In the genomic region with DNA sequence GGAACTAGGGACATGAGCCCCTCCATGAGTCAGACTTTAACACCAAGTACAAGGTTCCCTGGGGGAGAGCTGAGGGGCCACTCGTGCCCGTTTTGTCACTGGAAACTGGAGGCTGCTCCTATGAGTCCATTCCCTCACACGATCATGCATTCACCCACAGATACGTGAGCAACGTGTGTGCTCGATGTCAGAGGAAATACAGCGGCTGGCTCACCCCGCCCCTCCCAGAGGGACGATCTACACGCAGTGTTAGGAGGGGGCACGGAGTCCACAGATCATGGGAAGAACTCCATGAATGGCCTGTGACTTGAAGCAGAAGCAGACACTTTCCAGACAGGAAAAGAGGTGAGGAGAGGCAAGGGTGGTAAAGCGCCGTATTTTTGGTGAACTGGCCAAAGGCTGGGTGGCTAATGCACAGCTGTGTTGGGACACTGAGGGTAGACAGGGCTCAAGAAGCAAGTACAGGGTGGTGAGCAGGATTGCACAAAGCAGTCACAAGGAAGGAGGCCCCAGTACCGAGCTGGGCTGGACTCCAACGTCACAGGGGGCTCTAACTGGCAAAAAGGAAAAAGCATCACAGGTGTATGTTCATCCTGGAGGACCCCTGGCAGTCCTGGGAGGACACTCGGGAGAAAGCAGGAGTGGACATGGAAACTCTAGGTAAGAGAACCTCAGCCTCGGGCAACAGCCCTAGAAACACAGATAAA, we compare ENCODE assay signal across 1 cellular context.
A peak's percentile ranks its signal among the peaks of the same experiment; 100 is the strongest.
TF ChIP-seq lines count a peak whose summit lies in the region.

No MANE protein-coding gene starts in this region.

TF ChIP-seq in HepG2, 621 proteins besides CTCF, POLR2A, EP300 and RAD21 (continued from another document and continues in another):
- TF ChIP-seq, protein P1, sequence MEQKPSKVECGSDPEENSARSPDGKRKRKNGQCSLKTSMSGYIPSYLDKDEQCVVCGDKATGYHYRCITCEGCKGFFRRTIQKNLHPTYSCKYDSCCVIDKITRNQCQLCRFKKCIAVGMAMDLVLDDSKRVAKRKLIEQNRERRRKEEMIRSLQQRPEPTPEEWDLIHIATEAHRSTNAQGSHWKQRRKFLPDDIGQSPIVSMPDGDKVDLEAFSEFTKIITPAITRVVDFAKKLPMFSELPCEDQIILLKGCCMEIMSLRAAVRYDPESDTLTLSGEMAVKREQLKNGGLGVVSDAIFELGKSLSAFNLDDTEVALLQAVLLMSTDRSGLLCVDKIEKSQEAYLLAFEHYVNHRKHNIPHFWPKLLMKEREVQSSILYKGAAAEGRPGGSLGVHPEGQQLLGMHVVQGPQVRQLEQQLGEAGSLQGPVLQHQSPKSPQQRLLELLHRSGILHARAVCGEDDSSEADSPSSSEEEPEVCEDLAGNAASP (CRISPR knock-in tag; IDR thresholded peaks at IDR 0.05; ENCODE audit: borderline replicate concordance) = no peak
- TF ChIP-seq ZNF567 (CRISPR knock-in tag; IDR thresholded peaks at IDR 0.05; ENCODE audit: borderline replicate concordance) (no peak), HOXA7 (CRISPR knock-in tag; IDR thresholded peaks at IDR 0.05) (no peak), MYC (CRISPR knock-in tag; IDR thresholded peaks at IDR 0.05; ENCODE audit: borderline replicate concordance) (peak; percentile 63; the same call in 1 of the 2 replicates), NFYC (CRISPR knock-in tag; IDR thresholded peaks at IDR 0.05) (no peak), ZNF543 (CRISPR knock-in tag; IDR thresholded peaks at IDR 0.05) (no peak; the same call in 1 of the 2 replicates), SMAD9 (CRISPR knock-in tag; IDR thresholded peaks at IDR 0.05) (no peak), SAFB2 (CRISPR knock-in tag; IDR thresholded peaks at IDR 0.05; ENCODE audit: borderline replicate concordance, low read depth) (no peak; the same call in 1 of the 2 replicates), ZNF235 (CRISPR knock-in tag; IDR thresholded peaks at IDR 0.05; ENCODE audit: borderline replicate concordance) (peak; percentile 69; the same call in 1 of the 2 replicates), ERF (CRISPR knock-in tag; IDR thresholded peaks at IDR 0.05) (no peak; the same call in 1 of the 2 replicates), ZNF652 (CRISPR knock-in tag; IDR thresholded peaks at IDR 0.05; ENCODE audit: borderline replicate concordance, low read depth) (no peak), PAF1 (CRISPR knock-in tag; IDR thresholded peaks at IDR 0.05) (no peak), KDM3A (CRISPR knock-in tag; IDR thresholded peaks at IDR 0.05; ENCODE audit: low read depth) (no peak), RELA (CRISPR knock-in tag; IDR thresholded peaks at IDR 0.05) (no peak), AGO2 (optimal IDR thresholded peaks at IDR 0.05; ENCODE audit: low read depth, low read length) (no peak), ZSCAN25 (CRISPR knock-in tag; IDR thresholded peaks at IDR 0.05) (no peak), ZSCAN22 (CRISPR knock-in tag; IDR thresholded peaks at IDR 0.05) (no peak; the same call in 1 of the 2 replicates), FOXO1 (CRISPR knock-in tag; IDR thresholded peaks at IDR 0.05) (no peak; the same call in 1 of the 2 replicates), ARNTL (CRISPR knock-in tag; IDR thresholded peaks at IDR 0.05) (peak; percentile 15; the same call in 1 of the 2 replicates), GZF1 (CRISPR knock-in tag; IDR thresholded peaks at IDR 0.05) (no peak), NFIB (CRISPR knock-in tag; IDR thresholded peaks at IDR 0.05; ENCODE audit: borderline replicate concordance) (no peak), MAF1 (CRISPR knock-in tag; IDR thresholded peaks at IDR 0.05; ENCODE audit: borderline replicate concordance) (no peak), ZNF839 (CRISPR knock-in tag; IDR thresholded peaks at IDR 0.05; ENCODE audit: borderline replicate concordance) (no peak), PCBP1 (IDR thresholded peaks at IDR 0.05; ENCODE audit: borderline replicate concordance, low read depth, low read length) (no peak), RFX1 (IDR thresholded peaks at IDR 0.05) (no peak), NFE2L1 (CRISPR knock-in tag; IDR thresholded peaks at IDR 0.05; ENCODE audit: borderline replicate concordance) (no peak), KMT2B (CRISPR knock-in tag; IDR thresholded peaks at IDR 0.05) (no peak; the same call in 1 of the 2 replicates), HOXD1 (CRISPR knock-in tag; IDR thresholded peaks at IDR 0.05) (no peak), THYN1 (CRISPR knock-in tag; IDR thresholded peaks at IDR 0.05; ENCODE audit: borderline replicate concordance, low read depth) (no peak), HES4 (CRISPR knock-in tag; IDR thresholded peaks at IDR 0.05; ENCODE audit: borderline replicate concordance) (no peak)
- TF ChIP-seq, protein P2, sequence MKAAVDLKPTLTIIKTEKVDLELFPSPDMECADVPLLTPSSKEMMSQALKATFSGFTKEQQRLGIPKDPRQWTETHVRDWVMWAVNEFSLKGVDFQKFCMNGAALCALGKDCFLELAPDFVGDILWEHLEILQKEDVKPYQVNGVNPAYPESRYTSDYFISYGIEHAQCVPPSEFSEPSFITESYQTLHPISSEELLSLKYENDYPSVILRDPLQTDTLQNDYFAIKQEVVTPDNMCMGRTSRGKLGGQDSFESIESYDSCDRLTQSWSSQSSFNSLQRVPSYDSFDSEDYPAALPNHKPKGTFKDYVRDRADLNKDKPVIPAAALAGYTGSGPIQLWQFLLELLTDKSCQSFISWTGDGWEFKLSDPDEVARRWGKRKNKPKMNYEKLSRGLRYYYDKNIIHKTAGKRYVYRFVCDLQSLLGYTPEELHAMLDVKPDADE (CRISPR knock-in tag; IDR thresholded peaks at IDR 0.05) = no peak
- TF ChIP-seq, protein P3, sequence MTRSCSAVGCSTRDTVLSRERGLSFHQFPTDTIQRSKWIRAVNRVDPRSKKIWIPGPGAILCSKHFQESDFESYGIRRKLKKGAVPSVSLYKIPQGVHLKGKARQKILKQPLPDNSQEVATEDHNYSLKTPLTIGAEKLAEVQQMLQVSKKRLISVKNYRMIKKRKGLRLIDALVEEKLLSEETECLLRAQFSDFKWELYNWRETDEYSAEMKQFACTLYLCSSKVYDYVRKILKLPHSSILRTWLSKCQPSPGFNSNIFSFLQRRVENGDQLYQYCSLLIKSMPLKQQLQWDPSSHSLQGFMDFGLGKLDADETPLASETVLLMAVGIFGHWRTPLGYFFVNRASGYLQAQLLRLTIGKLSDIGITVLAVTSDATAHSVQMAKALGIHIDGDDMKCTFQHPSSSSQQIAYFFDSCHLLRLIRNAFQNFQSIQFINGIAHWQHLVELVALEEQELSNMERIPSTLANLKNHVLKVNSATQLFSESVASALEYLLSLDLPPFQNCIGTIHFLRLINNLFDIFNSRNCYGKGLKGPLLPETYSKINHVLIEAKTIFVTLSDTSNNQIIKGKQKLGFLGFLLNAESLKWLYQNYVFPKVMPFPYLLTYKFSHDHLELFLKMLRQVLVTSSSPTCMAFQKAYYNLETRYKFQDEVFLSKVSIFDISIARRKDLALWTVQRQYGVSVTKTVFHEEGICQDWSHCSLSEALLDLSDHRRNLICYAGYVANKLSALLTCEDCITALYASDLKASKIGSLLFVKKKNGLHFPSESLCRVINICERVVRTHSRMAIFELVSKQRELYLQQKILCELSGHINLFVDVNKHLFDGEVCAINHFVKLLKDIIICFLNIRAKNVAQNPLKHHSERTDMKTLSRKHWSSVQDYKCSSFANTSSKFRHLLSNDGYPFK (CRISPR knock-in tag; IDR thresholded peaks at IDR 0.05; ENCODE audit: borderline replicate concordance) = no peak
- TF ChIP-seq, protein P4, sequence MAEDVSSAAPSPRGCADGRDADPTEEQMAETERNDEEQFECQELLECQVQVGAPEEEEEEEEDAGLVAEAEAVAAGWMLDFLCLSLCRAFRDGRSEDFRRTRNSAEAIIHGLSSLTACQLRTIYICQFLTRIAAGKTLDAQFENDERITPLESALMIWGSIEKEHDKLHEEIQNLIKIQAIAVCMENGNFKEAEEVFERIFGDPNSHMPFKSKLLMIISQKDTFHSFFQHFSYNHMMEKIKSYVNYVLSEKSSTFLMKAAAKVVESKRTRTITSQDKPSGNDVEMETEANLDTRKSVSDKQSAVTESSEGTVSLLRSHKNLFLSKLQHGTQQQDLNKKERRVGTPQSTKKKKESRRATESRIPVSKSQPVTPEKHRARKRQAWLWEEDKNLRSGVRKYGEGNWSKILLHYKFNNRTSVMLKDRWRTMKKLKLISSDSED (CRISPR knock-in tag; IDR thresholded peaks at IDR 0.05) = no peak
- TF ChIP-seq, protein P5, sequence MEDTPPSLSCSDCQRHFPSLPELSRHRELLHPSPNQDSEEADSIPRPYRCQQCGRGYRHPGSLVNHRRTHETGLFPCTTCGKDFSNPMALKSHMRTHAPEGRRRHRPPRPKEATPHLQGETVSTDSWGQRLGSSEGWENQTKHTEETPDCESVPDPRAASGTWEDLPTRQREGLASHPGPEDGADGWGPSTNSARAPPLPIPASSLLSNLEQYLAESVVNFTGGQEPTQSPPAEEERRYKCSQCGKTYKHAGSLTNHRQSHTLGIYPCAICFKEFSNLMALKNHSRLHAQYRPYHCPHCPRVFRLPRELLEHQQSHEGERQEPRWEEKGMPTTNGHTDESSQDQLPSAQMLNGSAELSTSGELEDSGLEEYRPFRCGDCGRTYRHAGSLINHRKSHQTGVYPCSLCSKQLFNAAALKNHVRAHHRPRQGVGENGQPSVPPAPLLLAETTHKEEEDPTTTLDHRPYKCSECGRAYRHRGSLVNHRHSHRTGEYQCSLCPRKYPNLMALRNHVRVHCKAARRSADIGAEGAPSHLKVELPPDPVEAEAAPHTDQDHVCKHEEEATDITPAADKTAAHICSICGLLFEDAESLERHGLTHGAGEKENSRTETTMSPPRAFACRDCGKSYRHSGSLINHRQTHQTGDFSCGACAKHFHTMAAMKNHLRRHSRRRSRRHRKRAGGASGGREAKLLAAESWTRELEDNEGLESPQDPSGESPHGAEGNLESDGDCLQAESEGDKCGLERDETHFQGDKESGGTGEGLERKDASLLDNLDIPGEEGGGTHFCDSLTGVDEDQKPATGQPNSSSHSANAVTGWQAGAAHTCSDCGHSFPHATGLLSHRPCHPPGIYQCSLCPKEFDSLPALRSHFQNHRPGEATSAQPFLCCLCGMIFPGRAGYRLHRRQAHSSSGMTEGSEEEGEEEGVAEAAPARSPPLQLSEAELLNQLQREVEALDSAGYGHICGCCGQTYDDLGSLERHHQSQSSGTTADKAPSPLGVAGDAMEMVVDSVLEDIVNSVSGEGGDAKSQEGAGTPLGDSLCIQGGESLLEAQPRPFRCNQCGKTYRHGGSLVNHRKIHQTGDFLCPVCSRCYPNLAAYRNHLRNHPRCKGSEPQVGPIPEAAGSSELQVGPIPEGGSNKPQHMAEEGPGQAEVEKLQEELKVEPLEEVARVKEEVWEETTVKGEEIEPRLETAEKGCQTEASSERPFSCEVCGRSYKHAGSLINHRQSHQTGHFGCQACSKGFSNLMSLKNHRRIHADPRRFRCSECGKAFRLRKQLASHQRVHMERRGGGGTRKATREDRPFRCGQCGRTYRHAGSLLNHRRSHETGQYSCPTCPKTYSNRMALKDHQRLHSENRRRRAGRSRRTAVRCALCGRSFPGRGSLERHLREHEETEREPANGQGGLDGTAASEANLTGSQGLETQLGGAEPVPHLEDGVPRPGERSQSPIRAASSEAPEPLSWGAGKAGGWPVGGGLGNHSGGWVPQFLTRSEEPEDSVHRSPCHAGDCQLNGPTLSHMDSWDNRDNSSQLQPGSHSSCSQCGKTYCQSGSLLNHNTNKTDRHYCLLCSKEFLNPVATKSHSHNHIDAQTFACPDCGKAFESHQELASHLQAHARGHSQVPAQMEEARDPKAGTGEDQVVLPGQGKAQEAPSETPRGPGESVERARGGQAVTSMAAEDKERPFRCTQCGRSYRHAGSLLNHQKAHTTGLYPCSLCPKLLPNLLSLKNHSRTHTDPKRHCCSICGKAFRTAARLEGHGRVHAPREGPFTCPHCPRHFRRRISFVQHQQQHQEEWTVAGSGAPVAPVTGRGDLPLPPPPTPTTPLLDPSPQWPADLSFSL (CRISPR knock-in tag; IDR thresholded peaks at IDR 0.05) = no peak
- TF ChIP-seq, protein P6, sequence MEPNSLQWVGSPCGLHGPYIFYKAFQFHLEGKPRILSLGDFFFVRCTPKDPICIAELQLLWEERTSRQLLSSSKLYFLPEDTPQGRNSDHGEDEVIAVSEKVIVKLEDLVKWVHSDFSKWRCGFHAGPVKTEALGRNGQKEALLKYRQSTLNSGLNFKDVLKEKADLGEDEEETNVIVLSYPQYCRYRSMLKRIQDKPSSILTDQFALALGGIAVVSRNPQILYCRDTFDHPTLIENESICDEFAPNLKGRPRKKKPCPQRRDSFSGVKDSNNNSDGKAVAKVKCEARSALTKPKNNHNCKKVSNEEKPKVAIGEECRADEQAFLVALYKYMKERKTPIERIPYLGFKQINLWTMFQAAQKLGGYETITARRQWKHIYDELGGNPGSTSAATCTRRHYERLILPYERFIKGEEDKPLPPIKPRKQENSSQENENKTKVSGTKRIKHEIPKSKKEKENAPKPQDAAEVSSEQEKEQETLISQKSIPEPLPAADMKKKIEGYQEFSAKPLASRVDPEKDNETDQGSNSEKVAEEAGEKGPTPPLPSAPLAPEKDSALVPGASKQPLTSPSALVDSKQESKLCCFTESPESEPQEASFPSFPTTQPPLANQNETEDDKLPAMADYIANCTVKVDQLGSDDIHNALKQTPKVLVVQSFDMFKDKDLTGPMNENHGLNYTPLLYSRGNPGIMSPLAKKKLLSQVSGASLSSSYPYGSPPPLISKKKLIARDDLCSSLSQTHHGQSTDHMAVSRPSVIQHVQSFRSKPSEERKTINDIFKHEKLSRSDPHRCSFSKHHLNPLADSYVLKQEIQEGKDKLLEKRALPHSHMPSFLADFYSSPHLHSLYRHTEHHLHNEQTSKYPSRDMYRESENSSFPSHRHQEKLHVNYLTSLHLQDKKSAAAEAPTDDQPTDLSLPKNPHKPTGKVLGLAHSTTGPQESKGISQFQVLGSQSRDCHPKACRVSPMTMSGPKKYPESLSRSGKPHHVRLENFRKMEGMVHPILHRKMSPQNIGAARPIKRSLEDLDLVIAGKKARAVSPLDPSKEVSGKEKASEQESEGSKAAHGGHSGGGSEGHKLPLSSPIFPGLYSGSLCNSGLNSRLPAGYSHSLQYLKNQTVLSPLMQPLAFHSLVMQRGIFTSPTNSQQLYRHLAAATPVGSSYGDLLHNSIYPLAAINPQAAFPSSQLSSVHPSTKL (CRISPR knock-in tag; IDR thresholded peaks at IDR 0.05) = peak; percentile 53
- TF ChIP-seq, protein P7, sequence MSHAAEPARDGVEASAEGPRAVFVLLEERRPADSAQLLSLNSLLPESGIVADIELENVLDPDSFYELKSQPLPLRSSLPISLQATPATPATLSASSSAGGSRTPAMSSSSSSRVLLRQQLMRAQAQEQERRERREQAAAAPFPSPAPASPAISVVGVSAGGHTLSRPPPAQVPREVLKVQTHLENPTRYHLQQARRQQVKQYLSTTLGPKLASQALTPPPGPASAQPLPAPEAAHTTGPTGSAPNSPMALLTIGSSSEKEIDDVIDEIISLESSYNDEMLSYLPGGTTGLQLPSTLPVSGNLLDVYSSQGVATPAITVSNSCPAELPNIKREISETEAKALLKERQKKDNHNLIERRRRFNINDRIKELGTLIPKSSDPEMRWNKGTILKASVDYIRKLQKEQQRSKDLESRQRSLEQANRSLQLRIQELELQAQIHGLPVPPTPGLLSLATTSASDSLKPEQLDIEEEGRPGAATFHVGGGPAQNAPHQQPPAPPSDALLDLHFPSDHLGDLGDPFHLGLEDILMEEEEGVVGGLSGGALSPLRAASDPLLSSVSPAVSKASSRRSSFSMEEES (CRISPR knock-in tag; IDR thresholded peaks at IDR 0.05) = no peak; the same call in 1 of the 2 replicates
